Comparison of ENCODE assay signal across 13 cellular contexts in genomic region chr10:24790599-24790998, GRCh38.
DNase-seq lines count a peak whose midpoint lies in the region; ATAC-seq and TF ChIP-seq lines count a peak whose summit lies in the region.
"Had no signal": no experiment of that assay in that cellular context is flagged by ENCODE, and none has a peak within 500 bp of the region (broad histone marks: within the 10 kb centered on the region; RNA-seq: fewer than 3 reads in every experiment).

No MANE protein-coding gene starts in this region.

- H3F3A ChIP-seq in neural cell (ENCODE audit: insufficient read depth, low read length, poor library complexity, severe bottlenecking): no peaks in the 10 kb centered on the region

- peak overlapping the region; percentile 27 for H2AFZ ChIP-seq in neural cell (ENCODE audit: low read depth, low read length)

- no peak for TF ChIP-seq RAD21 in neural cell (conservative IDR thresholded peaks at IDR 0.05)

- H3K4me2 ChIP-seq in neural cell (ENCODE audit: low read length): no peak overlapping the region

- POLR2A ChIA-PET in activated CD4-positive, alpha-beta T cell treated with anti-CD3 and anti-CD28 coated beads for 36 hours (lab: Charles Lee): no interaction called here

- H3K4me1 Mint-ChIP-seq in endodermal cell: no peaks in the 10 kb centered on the region
- H3K4me1 Mint-ChIP-seq in activated CD4-positive, alpha-beta T cell treated with anti-CD3 and anti-CD28 coated beads for 36 hours: no peaks in the 10 kb centered on the region
- H3K4me1 Mint-ChIP-seq: naive B cell had no signal

- H3K4me3 Mint-ChIP-seq in endodermal cell: no peak overlapping the region
- no peak overlapping the region for H3K4me3 Mint-ChIP-seq in activated CD4-positive, alpha-beta T cell treated with anti-CD3 and anti-CD28 coated beads for 36 hours
- H3K4me3 Mint-ChIP-seq: naive B cell had no signal

- TF ChIP-seq CTCF in endodermal cell (conservative IDR thresholded peaks at IDR 0.05) (no peak), neural cell (IDR thresholded peaks at IDR 0.05; ENCODE audit: poor library complexity, severe bottlenecking) (no peak)

- intact Hi-C loops in activated CD4-positive, alpha-beta T cell treated with anti-CD3 and anti-CD28 coated beads for 36 hours (cut with DNase I, micrococcal nuclease): no loop called here

- no peaks in the 10 kb centered on the region for H3K4me1 ChIP-seq in endodermal cell (ENCODE audit: control insufficient read depth, insufficient read depth, low read length)
- H3K4me1 ChIP-seq: sigmoid colon had no signal

- no peaks in the 10 kb centered on the region for H3K27me3 ChIP-seq in endodermal cell (ENCODE audit: control insufficient read depth, insufficient read depth, low read length, poor library complexity, severe bottlenecking)
- no peaks in the 10 kb centered on the region for H3K27me3 ChIP-seq in neural cell (ENCODE audit: insufficient read depth, low read depth, low read length)
- H3K27me3 ChIP-seq: sigmoid colon had no signal

- no peaks in the 10 kb centered on the region for H4K20me1 ChIP-seq in neural cell (ENCODE audit: insufficient read depth)

- no peaks in the 10 kb centered on the region for H3K36me3 ChIP-seq in endodermal cell (ENCODE audit: control insufficient read depth, insufficient read depth, low read length)
- no peaks in the 10 kb centered on the region for H3K36me3 ChIP-seq in neural cell (ENCODE audit: insufficient read depth, low read length)
- H3K36me3 ChIP-seq: sigmoid colon had no signal

- H3K4me3 ChIP-seq in endodermal cell (ENCODE audit: low read length) (no peak overlapping the region), neural cell (ENCODE audit: low read length) (peak overlapping the region; percentile 8)
- H3K4me3 ChIP-seq: sigmoid colon had no signal

- peak; percentile 88 for DNase-seq in Ammon's horn (ENCODE audit: low spot score)
- DNase-seq in NCI-H2227 (lab: John Stamatoyannopoulos, UW; ENCODE audit: unreplicated experiment): peak; percentile 87
- no peak for DNase-seq in endodermal cell
- no peak for DNase-seq in erythroblast (lab: John Stamatoyannopoulos, UW)
- DNase-seq in activated CD4-positive, alpha-beta T cell treated with anti-CD3 and anti-CD28 coated beads for 36 hours: no peak
- DNase-seq in HCEC 1CT: no peak
- DNase-seq: activated effector memory CD4-positive, alpha-beta T cell treated with Interleukin-2 at 50 U/mL for 16 hours; naive B cell; NCI-H187; SIG-M5; sigmoid colon had no signal

- H3K27ac Mint-ChIP-seq in endodermal cell: no peak overlapping the region
- H3K27ac Mint-ChIP-seq in activated CD4-positive, alpha-beta T cell treated with anti-CD3 and anti-CD28 coated beads for 36 hours: no peak overlapping the region

- H3K9ac ChIP-seq in endodermal cell (ENCODE audit: extremely low read depth, low read length, poor library complexity, severe bottlenecking): no peak overlapping the region
- peak overlapping the region; percentile 53 for H3K9ac ChIP-seq in neural cell (ENCODE audit: low read length)

- 74 to 85% methylated on average over 6 to 11 of the region's 11 CpGs for WGBS in endodermal cell (ENCODE audit: insufficient coverage in 1 of 2, insufficient read length in 1 of 2), 2 experiments

- H3K79me2 ChIP-seq in neural cell (replicated peaks; ENCODE audit: insufficient read depth, low read length): no peaks in the 10 kb centered on the region

- H3K27ac ChIP-seq in endodermal cell (ENCODE audit: low read depth, low read length): peak overlapping the region; percentile 99
- H3K27ac ChIP-seq in neural cell (ENCODE audit: low read length): peak overlapping the region; percentile 75
- H3K27ac ChIP-seq: sigmoid colon had no signal

- peak; percentile 53 for TF ChIP-seq EP300 in neural cell (conservative IDR thresholded peaks at IDR 0.05; ENCODE audit: poor library complexity, severe bottlenecking)

- peaks cover 2% of the 10 kb centered on the region for H3K27me3 Mint-ChIP-seq in endodermal cell (ENCODE audit: insufficient read depth)
- no peaks in the 10 kb centered on the region for H3K27me3 Mint-ChIP-seq in activated CD4-positive, alpha-beta T cell treated with anti-CD3 and anti-CD28 coated beads for 36 hours

- ATAC-seq in GM21526 (IDR thresholded peaks at IDR 0.05; ENCODE audit: low FRiP score, unreplicated experiment): no peak
- no peak for ATAC-seq in activated CD4-positive, alpha-beta T cell treated with anti-CD3 and anti-CD28 coated beads for 36 hours

- no peak for TF ChIP-seq POLR2A in erythroblast (IDR thresholded peaks at IDR 0.05; ENCODE audit: low read length)

- H3K9me3 ChIP-seq in endodermal cell (ENCODE audit: control insufficient read depth, low read length): no peaks in the 10 kb centered on the region
- H3K9me3 ChIP-seq in neural cell (ENCODE audit: low read length): no peaks in the 10 kb centered on the region

- no peaks in the 10 kb centered on the region for H3K9me3 Mint-ChIP-seq in endodermal cell
- H3K9me3 Mint-ChIP-seq in activated CD4-positive, alpha-beta T cell treated with anti-CD3 and anti-CD28 coated beads for 36 hours (ENCODE audit: low read depth): peaks cover 2% of the 10 kb centered on the region

- H3K36me3 Mint-ChIP-seq in endodermal cell (ENCODE audit: low read depth): no peaks in the 10 kb centered on the region
- H3K36me3 Mint-ChIP-seq in activated CD4-positive, alpha-beta T cell treated with anti-CD3 and anti-CD28 coated beads for 36 hours (ENCODE audit: low read depth): no peaks in the 10 kb centered on the region
- H3K36me3 Mint-ChIP-seq: naive B cell had no signal

- CTCF ChIA-PET in activated CD4-positive, alpha-beta T cell treated with anti-CD3 and anti-CD28 coated beads for 36 hours (lab: Charles Lee): interaction anchor here (0.6 to 0.7 kb wide), 2 partner anchors 11 to 39 kb away, joined by 3 read pairs; no protein-coding TSS in a partner anchor

- H3K9me2 ChIP-seq in neural cell (ENCODE audit: insufficient read depth, low read length): no peaks in the 10 kb centered on the region

TF ChIP-seq in neural cell, 6 proteins besides CTCF, POLR2A, EP300 and RAD21:
- TF ChIP-seq POLR2AphosphoS5 (IDR thresholded peaks at IDR 0.05) (peak; percentile 65), MXI1 (conservative IDR thresholded peaks at IDR 0.05; ENCODE audit: poor library complexity, severe bottlenecking) (no peak), TAF1 (IDR thresholded peaks at IDR 0.05; ENCODE audit: low read depth) (no peak), EZH2 (IDR thresholded peaks at IDR 0.05; ENCODE audit: borderline replicate concordance, insufficient read depth, low read length, poor library complexity, severe bottlenecking) (no peak), SMC3 (conservative IDR thresholded peaks at IDR 0.05; ENCODE audit: poor library complexity) (peak; percentile 24)
- TF ChIP-seq, protein P1, sequence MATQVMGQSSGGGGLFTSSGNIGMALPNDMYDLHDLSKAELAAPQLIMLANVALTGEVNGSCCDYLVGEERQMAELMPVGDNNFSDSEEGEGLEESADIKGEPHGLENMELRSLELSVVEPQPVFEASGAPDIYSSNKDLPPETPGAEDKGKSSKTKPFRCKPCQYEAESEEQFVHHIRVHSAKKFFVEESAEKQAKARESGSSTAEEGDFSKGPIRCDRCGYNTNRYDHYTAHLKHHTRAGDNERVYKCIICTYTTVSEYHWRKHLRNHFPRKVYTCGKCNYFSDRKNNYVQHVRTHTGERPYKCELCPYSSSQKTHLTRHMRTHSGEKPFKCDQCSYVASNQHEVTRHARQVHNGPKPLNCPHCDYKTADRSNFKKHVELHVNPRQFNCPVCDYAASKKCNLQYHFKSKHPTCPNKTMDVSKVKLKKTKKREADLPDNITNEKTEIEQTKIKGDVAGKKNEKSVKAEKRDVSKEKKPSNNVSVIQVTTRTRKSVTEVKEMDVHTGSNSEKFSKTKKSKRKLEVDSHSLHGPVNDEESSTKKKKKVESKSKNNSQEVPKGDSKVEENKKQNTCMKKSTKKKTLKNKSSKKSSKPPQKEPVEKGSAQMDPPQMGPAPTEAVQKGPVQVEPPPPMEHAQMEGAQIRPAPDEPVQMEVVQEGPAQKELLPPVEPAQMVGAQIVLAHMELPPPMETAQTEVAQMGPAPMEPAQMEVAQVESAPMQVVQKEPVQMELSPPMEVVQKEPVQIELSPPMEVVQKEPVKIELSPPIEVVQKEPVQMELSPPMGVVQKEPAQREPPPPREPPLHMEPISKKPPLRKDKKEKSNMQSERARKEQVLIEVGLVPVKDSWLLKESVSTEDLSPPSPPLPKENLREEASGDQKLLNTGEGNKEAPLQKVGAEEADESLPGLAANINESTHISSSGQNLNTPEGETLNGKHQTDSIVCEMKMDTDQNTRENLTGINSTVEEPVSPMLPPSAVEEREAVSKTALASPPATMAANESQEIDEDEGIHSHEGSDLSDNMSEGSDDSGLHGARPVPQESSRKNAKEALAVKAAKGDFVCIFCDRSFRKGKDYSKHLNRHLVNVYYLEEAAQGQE (IDR thresholded peaks at IDR 0.05; ENCODE audit: borderline replicate concordance): peak; percentile 63
TF ChIP-seq in neural cell: peak in this region for 3.

Comparison
In these comparisons a context has a peak if more than half of its experiments do, and no peak if none do; other contexts are left out.
1. DNase-seq: peak in Ammon's horn (single experiment) and NCI-H2227 (single experiment); none in endodermal cell (single experiment), erythroblast (0 of 2), activated CD4-positive, alpha-beta T cell treated with anti-CD3 and anti-CD28 coated beads for 36 hours (single experiment) and HCEC 1CT (single experiment).